Comparison of ENCODE assay signal across 1 cellular context in the genomic region with DNA sequence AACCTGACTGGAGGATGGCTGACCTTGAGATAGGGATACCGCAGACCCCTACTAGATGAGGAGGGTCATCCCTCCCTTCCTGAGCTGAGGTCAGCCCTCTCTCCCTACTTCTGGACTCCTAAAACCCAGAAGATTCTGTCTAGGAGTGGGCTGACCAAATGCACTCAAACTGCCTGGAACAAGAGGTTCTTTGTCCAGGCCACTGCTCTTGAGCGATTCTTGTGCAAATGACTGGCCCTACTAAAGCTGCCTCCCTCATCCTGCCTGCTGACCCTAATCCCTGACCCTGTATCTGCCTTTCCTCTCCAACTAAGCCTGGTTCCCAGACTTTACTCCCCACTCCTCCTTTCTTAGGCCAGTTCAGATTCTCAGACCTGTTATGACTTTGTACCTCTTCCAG.
TF ChIP-seq lines count a peak whose summit lies in the region.

No MANE protein-coding gene starts in this region.

TF ChIP-seq in WTC11, 78 proteins besides CTCF, POLR2A, EP300 and RAD21 (continued from another document):
- TF ChIP-seq, protein P1, sequence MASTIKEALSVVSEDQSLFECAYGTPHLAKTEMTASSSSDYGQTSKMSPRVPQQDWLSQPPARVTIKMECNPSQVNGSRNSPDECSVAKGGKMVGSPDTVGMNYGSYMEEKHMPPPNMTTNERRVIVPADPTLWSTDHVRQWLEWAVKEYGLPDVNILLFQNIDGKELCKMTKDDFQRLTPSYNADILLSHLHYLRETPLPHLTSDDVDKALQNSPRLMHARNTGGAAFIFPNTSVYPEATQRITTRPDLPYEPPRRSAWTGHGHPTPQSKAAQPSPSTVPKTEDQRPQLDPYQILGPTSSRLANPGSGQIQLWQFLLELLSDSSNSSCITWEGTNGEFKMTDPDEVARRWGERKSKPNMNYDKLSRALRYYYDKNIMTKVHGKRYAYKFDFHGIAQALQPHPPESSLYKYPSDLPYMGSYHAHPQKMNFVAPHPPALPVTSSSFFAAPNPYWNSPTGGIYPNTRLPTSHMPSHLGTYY (CRISPR knock-in tag; IDR thresholded peaks at IDR 0.05) = no peak
